Comparison of ENCODE assay signal across 14 cellular contexts in genomic region chr2:168684921-168685618, GRCh38.
DNase-seq lines count a peak whose midpoint lies in the region; ATAC-seq and TF ChIP-seq lines count a peak whose summit lies in the region.
"Had no signal": no experiment of that assay in that cellular context is flagged by ENCODE, and none has a peak within 500 bp of the region (broad histone marks: within the 10 kb centered on the region; RNA-seq: fewer than 3 reads in every experiment).

No MANE protein-coding gene starts in this region.

- peaks cover 6% of the 10 kb centered on the region for H3K4me1 Mint-ChIP-seq in CD8-positive, alpha-beta T cell (ENCODE audit: low read depth)
- H3K4me1 Mint-ChIP-seq in brain (peaks cover 67% of the 10 kb centered on the region), mesothelial cell of epicardium (peaks cover 45% of the 10 kb centered on the region)

- in situ Hi-C loops in GM13976 (cut with MboI; ENCODE audit: low sequenced_read_pairs, unreplicated experiment), result no loop called here

- CTCF ChIA-PET in CD8-positive, alpha-beta T cell (lab: Charles Lee), result interaction anchor here (3.0 to 3.9 kb wide), 2 partner anchors 15 to 338 kb away, joined by 10 to 29 read pairs; no protein-coding TSS in a partner anchor

- peaks cover 3% of the 10 kb centered on the region for H3K36me3 Mint-ChIP-seq in CD8-positive, alpha-beta T cell
- H3K36me3 Mint-ChIP-seq in brain (peaks cover 12% of the 10 kb centered on the region), mesothelial cell of epicardium (no peaks in the 10 kb centered on the region)
- H3K36me3 Mint-ChIP-seq: CD4-positive, alpha-beta memory T cell had no signal

- H3K36me3 ChIP-seq in CD8-positive, alpha-beta T cell (ENCODE audit: insufficient read depth, low read length), result no peaks in the 10 kb centered on the region
- H3K36me3 ChIP-seq in lower lobe of right lung, result no peaks in the 10 kb centered on the region

- no peak for ATAC-seq in CD8-positive, alpha-beta T cell
- no peak for ATAC-seq in lower lobe of right lung
- no peak for ATAC-seq in HG02981 (IDR thresholded peaks at IDR 0.05; ENCODE audit: unreplicated experiment)
- ATAC-seq: A549 had no signal

- no peaks in the 10 kb centered on the region for H3K27me3 ChIP-seq in CD8-positive, alpha-beta T cell (ENCODE audit: insufficient read depth, low read length)
- no peaks in the 10 kb centered on the region for H3K27me3 ChIP-seq in lower lobe of right lung (ENCODE audit: low read depth)
- H3K27me3 ChIP-seq: BLaER1 had no signal

- no peak overlapping the region for H3K4me3 Mint-ChIP-seq in CD8-positive, alpha-beta T cell
- H3K4me3 Mint-ChIP-seq in brain (no peak overlapping the region), mesothelial cell of epicardium (no peak overlapping the region)
- H3K4me3 Mint-ChIP-seq: CD4-positive, alpha-beta memory T cell had no signal

- no peak overlapping the region for H3K27ac ChIP-seq in CD8-positive, alpha-beta T cell (ENCODE audit: low read depth, low read length)
- H3K27ac ChIP-seq in lower lobe of right lung, result no peak overlapping the region
- H3K27ac ChIP-seq: A549, BLaER1 had no signal

- TF ChIP-seq CTCF in CD8-positive, alpha-beta T cell (IDR thresholded peaks at IDR 0.05), result no peak
- no peak for TF ChIP-seq CTCF in brain (conservative IDR thresholded peaks at IDR 0.05)
- TF ChIP-seq CTCF in mesothelial cell of epicardium (IDR thresholded peaks at IDR 0.05; ENCODE audit: unreplicated experiment), result no peak
- TF ChIP-seq CTCF in lower lobe of right lung (IDR thresholded peaks at IDR 0.05), result no peak
- TF ChIP-seq CTCF in GM13976 (IDR thresholded peaks at IDR 0.05; ENCODE audit: borderline replicate concordance, control extremely low read depth, extremely low read depth, insufficient read depth, missing control alignments), result no peak

- H3K4me3 ChIP-seq in CD8-positive, alpha-beta T cell (ENCODE audit: low read depth, low read length), result no peak overlapping the region
- no peak overlapping the region for H3K4me3 ChIP-seq in lower lobe of right lung
- H3K4me3 ChIP-seq: A549, BLaER1 had no signal

- H3K9me3 ChIP-seq in CD8-positive, alpha-beta T cell (ENCODE audit: low read length), result no peaks in the 10 kb centered on the region
- no peaks in the 10 kb centered on the region for H3K9me3 ChIP-seq in lower lobe of right lung
- H3K9me3 ChIP-seq: A549, BLaER1 had no signal

- no peak for DNase-seq in CD8-positive, alpha-beta T cell
- peak; percentile 87 for DNase-seq in SK-N-DZ (ENCODE audit: low spot score)
- no peak for DNase-seq in mesothelial cell of epicardium (ENCODE audit: low spot score in 2 of 2, unreplicated experiment in 2 of 2)
- DNase-seq in lower lobe of right lung, result no peak
- no peak for DNase-seq in GM13976 (ENCODE audit: low spot score)
- DNase-seq: CD4-positive, alpha-beta memory T cell; NCI-H1417 treated with DMSO at 0.1 percent for 48 hours; NCI-H510A; NCI-H748 treated with DMSO at 0.1 percent for 48 hours; Right ventricle myocardium superior had no signal

- POLR2A ChIA-PET in CD8-positive, alpha-beta T cell (lab: Charles Lee), result no interaction called here

- peak overlapping the region; percentile 20 for H3K27ac Mint-ChIP-seq in CD8-positive, alpha-beta T cell
- H3K27ac Mint-ChIP-seq in brain (peak overlapping the region in 3 of 5 experiments; percentile 38 to 83 (median 59)), mesothelial cell of epicardium (peak overlapping the region; percentile 28)

- no peaks in the 10 kb centered on the region for H3K27me3 Mint-ChIP-seq in CD8-positive, alpha-beta T cell (ENCODE audit: low read depth)
- H3K27me3 Mint-ChIP-seq in brain (no peaks in the 10 kb centered on the region), mesothelial cell of epicardium (ENCODE audit: low read depth) (no peaks in the 10 kb centered on the region)
- H3K27me3 Mint-ChIP-seq: CD4-positive, alpha-beta memory T cell had no signal

- no peaks in the 10 kb centered on the region for H3K4me1 ChIP-seq in CD8-positive, alpha-beta T cell (ENCODE audit: insufficient read depth, low read length)
- H3K4me1 ChIP-seq in lower lobe of right lung, result no peaks in the 10 kb centered on the region
- H3K4me1 ChIP-seq: A549 had no signal

- intact Hi-C loops in CD8-positive, alpha-beta T cell (cut with DNase I, micrococcal nuclease), result loop anchor here in 1 of 2 experiments (10.0 kb wide), 1 partner anchor 550 kb away; no protein-coding TSS in a partner anchor
- intact Hi-C loops in lower lobe of right lung (cut with DNase I), result no loop called here

- H3K9me3 Mint-ChIP-seq in CD8-positive, alpha-beta T cell, result no peaks in the 10 kb centered on the region
- H3K9me3 Mint-ChIP-seq in brain (no peaks in the 10 kb centered on the region), mesothelial cell of epicardium (no peaks in the 10 kb centered on the region)
- H3K9me3 Mint-ChIP-seq: CD4-positive, alpha-beta memory T cell had no signal
